In the genomic region with DNA sequence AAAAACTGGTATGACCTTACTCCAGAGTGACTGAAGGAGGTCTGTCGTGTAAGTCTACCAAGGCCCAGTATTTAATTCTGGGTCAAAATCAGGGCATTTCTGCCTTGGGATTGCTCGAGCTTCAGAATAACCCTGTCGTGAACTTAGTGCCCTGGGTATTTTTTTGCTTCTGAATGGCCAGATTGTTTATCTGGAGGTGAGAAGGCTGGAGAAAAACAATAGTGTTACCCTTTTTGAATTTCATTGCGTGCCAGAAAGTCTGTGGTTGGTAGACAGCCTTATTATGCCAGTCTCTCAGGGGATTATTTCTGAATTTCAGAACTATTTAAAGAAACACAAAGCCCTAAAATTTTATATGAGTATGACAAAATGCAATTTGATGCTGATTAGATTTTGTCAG, we compare ENCODE assay signal across 17 cellular contexts.
DNase-seq lines count a peak whose midpoint lies in the region; ATAC-seq, FAIRE-seq and TF ChIP-seq lines count a peak whose summit lies in the region.
"Had no signal": no experiment of that assay in that cellular context is flagged by ENCODE, and none has a peak within 500 bp of the region (broad histone marks: within the 10 kb centered on the region; RNA-seq: fewer than 3 reads in every experiment).

No MANE protein-coding gene starts in this region.

- H2AFZ ChIP-seq in GM12878 (ENCODE audit: control insufficient read depth, low read depth, low read length) (no peak overlapping the region), osteoblast (ENCODE audit: low read length) (peak overlapping the region; percentile 24)
- H2AFZ ChIP-seq: GM23248 had no signal

- peak; percentile 44 for DNase-seq in H4 (ENCODE audit: low spot score)
- peak in 1 of 2 experiments; percentile 34 for DNase-seq in SJCRH30
- no peak for DNase-seq in GM12878 (ENCODE audit: low read depth, low spot score)
- DNase-seq in osteoblast (ENCODE audit: insufficient read length, low spot score, missing footprints): peak; percentile 55
- no peak for DNase-seq in activated CD8-positive, alpha-beta T cell treated with anti-CD3 and anti-CD28 coated beads, Interleukin-2, amount 10 ng/mL, durations not matched to agents 7 days and 5 days
- no peak for DNase-seq in stimulated activated CD4-positive, alpha-beta T cell treated with anti-CD3 and anti-CD28 coated beads, Interleukin-12 subunit alpha, Interleukin-12 subunit beta, amount 100 ng/mL, for 4 hours
- no peak for DNase-seq in transverse colon
- DNase-seq: AML-193, DMS53, GM23248, NCI-H1092, NCI-H2081 treated with DMSO at 0.1 percent for 48 hours, NCI-H510A treated with DMSO at 0.1 percent for 48 hours had no signal

- no peaks in the 10 kb centered on the region for H4K20me1 ChIP-seq in GM12878 (ENCODE audit: control insufficient read depth, insufficient read depth)
- H4K20me1 ChIP-seq in osteoblast (ENCODE audit: insufficient read depth, low read length): no peaks in the 10 kb centered on the region

- H3K36me3 Mint-ChIP-seq in activated CD8-positive, alpha-beta T cell treated with anti-CD3 and anti-CD28 coated beads, Interleukin-2, amount 10 ng/mL, durations not matched to agents 7 days and 5 days (ENCODE audit: low read depth): no peaks in the 10 kb centered on the region

- SMC1A ChIA-PET in GM12878 (lab: Charles Lee; ENCODE audit: uncharacterized antibody, unreplicated experiment): interaction anchor here (1.2 kb wide), 1 partner anchor 9 kb away, joined by 3 read pairs; no protein-coding TSS in a partner anchor

- H3K27ac ChIP-seq in SJCRH30 (peak overlapping the region; percentile 30; the same call in 1 of the 2 replicates), GM12878 (ENCODE audit: control insufficient read depth, insufficient read depth) (no peak overlapping the region), osteoblast (ENCODE audit: low read depth, low read length) (peak overlapping the region; percentile 51), transverse colon (no peak overlapping the region)
- H3K27ac ChIP-seq: A549, GM23248 had no signal

- H3K79me2 ChIP-seq in GM12878 (ENCODE audit: control insufficient read depth, insufficient read depth, low read length) (no peaks in the 10 kb centered on the region), osteoblast (ENCODE audit: insufficient read depth, low read length) (no peaks in the 10 kb centered on the region)

- H3K4me3 ChIP-seq in SJCRH30: no peak overlapping the region
- no peak overlapping the region for H3K4me3 ChIP-seq in GM12878
- peak overlapping the region; percentile 5 for H3K4me3 ChIP-seq in osteoblast (ENCODE audit: insufficient read depth, low read length)
- H3K4me3 ChIP-seq in transverse colon: no peak overlapping the region
- H3K4me3 ChIP-seq: A549, GM23248, K562 had no signal

- H3K4me3 Mint-ChIP-seq in activated CD8-positive, alpha-beta T cell treated with anti-CD3 and anti-CD28 coated beads, Interleukin-2, amount 10 ng/mL, durations not matched to agents 7 days and 5 days: no peak overlapping the region

- H3K9me3 Mint-ChIP-seq in activated CD8-positive, alpha-beta T cell treated with anti-CD3 and anti-CD28 coated beads, Interleukin-2, amount 10 ng/mL, durations not matched to agents 7 days and 5 days (ENCODE audit: insufficient read depth): no peaks in the 10 kb centered on the region

- no peak for TF ChIP-seq POLR2A in GM12878 (IDR thresholded peaks at IDR 0.05; ENCODE audit: low read depth, low read length)
- no peak for TF ChIP-seq POLR2A in transverse colon (IDR thresholded peaks at IDR 0.05)

- TF ChIP-seq EP300 in GM12878 (IDR thresholded peaks at IDR 0.05; ENCODE audit: borderline replicate concordance in 1 of 2, control insufficient read depth in 1 of 2, low read depth in 2 of 2, low read length in 2 of 2): peak in 1 of 2 experiments; percentile 18; a peak in 1 of 4 replicates
- TF ChIP-seq EP300 in transverse colon (IDR thresholded peaks at IDR 0.05; ENCODE audit: low read depth): no peak

- H3K27ac Mint-ChIP-seq in activated CD8-positive, alpha-beta T cell treated with anti-CD3 and anti-CD28 coated beads, Interleukin-2, amount 10 ng/mL, durations not matched to agents 7 days and 5 days: no peak overlapping the region

- 0% methylated on average over 4 of the region's 4 CpGs for WGBS in GM12878 (ENCODE audit: insufficient coverage, insufficient replicate concordance, low lambda C conversion rate, missing lambda C conversion rate)
- WGBS in transverse colon (ENCODE audit: low coverage in 1 of 2), 2 donors: 83% methylated on average over 1 to 4 of the region's 4 CpGs

- no peak for FAIRE-seq in GM12878 (lab: Jason Lieb, UNC)
- FAIRE-seq: A549, K562 had no signal

- no peak overlapping the region for H3K9ac ChIP-seq in GM12878 (ENCODE audit: control insufficient read depth, insufficient read depth, low read length)
- H3K9ac ChIP-seq: GM23248 had no signal

- TF ChIP-seq CTCF in GM12878 (IDR thresholded peaks at IDR 0.05 in 2 of 3, conservative IDR thresholded peaks at IDR 0.05 in 1 of 3; ENCODE audit: control insufficient read depth in 2 of 3, extremely low read depth in 1 of 3, insufficient read depth in 1 of 3, low read depth in 3 of 3, low read length in 3 of 3) (no peak), osteoblast (IDR thresholded peaks at IDR 0.05; ENCODE audit: extremely low read depth, low read depth, low read length) (no peak), transverse colon (IDR thresholded peaks at IDR 0.05) (no peak)

- intact Hi-C loops in GM12878 (cut with micrococcal nuclease; ENCODE audit: unreplicated experiment): no loop called here
- intact Hi-C loops in transverse colon (cut with DNase I; ENCODE audit: low total_unique reads): no loop called here

- no peak; the same call in none of the 3 replicates for ATAC-seq in GM12878
- ATAC-seq in activated CD8-positive, alpha-beta T cell treated with anti-CD3 and anti-CD28 coated beads, Interleukin-2, amount 10 ng/mL, durations not matched to agents 7 days and 5 days: no peak
- ATAC-seq in GM21528 (IDR thresholded peaks at IDR 0.05; ENCODE audit: low FRiP score, unreplicated experiment): no peak
- ATAC-seq: A549, HCT116, K562 had no signal

- RAD21 ChIA-PET in GM12878 (lab: Charles Lee; ENCODE audit: unreplicated experiment): no interaction called here

- H3K27me3 ChIP-seq in SJCRH30: no peaks in the 10 kb centered on the region
- H3K27me3 ChIP-seq in GM12878 (replicated peaks in 1 of 2; ENCODE audit: control insufficient read depth in 2 of 2, insufficient read depth in 2 of 2, low read length in 1 of 2): no peaks in the 10 kb centered on the region
- no peaks in the 10 kb centered on the region for H3K27me3 ChIP-seq in osteoblast (ENCODE audit: insufficient read depth, low read length)
- H3K27me3 ChIP-seq in transverse colon: no peaks in the 10 kb centered on the region

- H3K36me3 ChIP-seq in SJCRH30: no peaks in the 10 kb centered on the region
- no peaks in the 10 kb centered on the region for H3K36me3 ChIP-seq in GM12878 (ENCODE audit: control insufficient read depth in 2 of 2, insufficient read depth in 2 of 2, low read length in 1 of 2)
- no peaks in the 10 kb centered on the region for H3K36me3 ChIP-seq in osteoblast (ENCODE audit: insufficient read depth, low read length)
- H3K36me3 ChIP-seq in transverse colon: no peaks in the 10 kb centered on the region

- no peaks in the 10 kb centered on the region for H3K4me1 Mint-ChIP-seq in activated CD8-positive, alpha-beta T cell treated with anti-CD3 and anti-CD28 coated beads, Interleukin-2, amount 10 ng/mL, durations not matched to agents 7 days and 5 days (ENCODE audit: low read depth)

- no peaks in the 10 kb centered on the region for H3K9me3 ChIP-seq in SJCRH30 (replicated peaks)
- H3K9me3 ChIP-seq in GM12878 (replicated peaks; ENCODE audit: control insufficient read depth, insufficient read depth, low read length): no peaks in the 10 kb centered on the region
- no peaks in the 10 kb centered on the region for H3K9me3 ChIP-seq in osteoblast (ENCODE audit: low read depth, low read length)
- no peaks in the 10 kb centered on the region for H3K9me3 ChIP-seq in transverse colon

- peaks cover 13% of the 10 kb centered on the region for H3K4me1 ChIP-seq in SJCRH30
- no peaks in the 10 kb centered on the region for H3K4me1 ChIP-seq in GM12878 (ENCODE audit: control insufficient read depth, insufficient read depth, low read length)
- H3K4me1 ChIP-seq in osteoblast (ENCODE audit: insufficient read depth, low read length): peaks cover 14% of the 10 kb centered on the region
- H3K4me1 ChIP-seq in transverse colon: no peaks in the 10 kb centered on the region
- H3K4me1 ChIP-seq: A549 had no signal

- in situ Hi-C loops in GM12878 (cut with MboI): no loop called here
- in situ Hi-C loops in transverse colon (cut with MboI; ENCODE audit: low pct_ligation_motif_present in 1 of 4, low pct_unique_long_range_greater_than_20kb in 1 of 4, low sequenced_read_pairs in 3 of 4): no loop called here

- no peaks in the 10 kb centered on the region for H3K27me3 Mint-ChIP-seq in activated CD8-positive, alpha-beta T cell treated with anti-CD3 and anti-CD28 coated beads, Interleukin-2, amount 10 ng/mL, durations not matched to agents 7 days and 5 days (ENCODE audit: low read depth)

- no peak overlapping the region for H3K4me2 ChIP-seq in GM12878 (ENCODE audit: control insufficient read depth, insufficient read depth)
- peak overlapping the region; percentile 14 for H3K4me2 ChIP-seq in osteoblast (ENCODE audit: insufficient read depth, low read length)
- H3K4me2 ChIP-seq: A549 had no signal

- no peak for TF ChIP-seq RAD21 in GM12878 (IDR thresholded peaks at IDR 0.05; ENCODE audit: insufficient read depth, low read depth, low read length)

- no TSS peak for BruUV-seq in GM12878 (replicated peaks; lab: Mats Ljungman, UMichigan)

- CTCF ChIA-PET in GM12878 (lab: Yijun Ruan, JAX): no interaction called here
- CTCF ChIA-PET in activated CD8-positive, alpha-beta T cell treated with anti-CD3 and anti-CD28 coated beads, Interleukin-2, amount 10 ng/mL, durations not matched to agents 7 days and 5 days (lab: Charles Lee): no interaction called here

- POLR2A ChIA-PET in GM12878 (lab: Charles Lee): no interaction called here
- POLR2A ChIA-PET in activated CD8-positive, alpha-beta T cell treated with anti-CD3 and anti-CD28 coated beads, Interleukin-2, amount 10 ng/mL, durations not matched to agents 7 days and 5 days (lab: Charles Lee): no interaction called here

Comparison
In these comparisons a context has a peak if more than half of its experiments do, and no peak if none do; other contexts are left out.
1. DNase-seq: peak in H4 (single experiment) and osteoblast (single experiment); none in GM12878 (single experiment), activated CD8-positive, alpha-beta T cell treated with anti-CD3 and anti-CD28 coated beads, Interleukin-2, amount 10 ng/mL, durations not matched to agents 7 days and 5 days (single experiment), stimulated activated CD4-positive, alpha-beta T cell treated with anti-CD3 and anti-CD28 coated beads, Interleukin-12 subunit alpha, Interleukin-12 subunit beta, amount 100 ng/mL, for 4 hours (single experiment) and transverse colon (single experiment).
2. H3K27ac ChIP-seq: peak in SJCRH30 (single experiment) and osteoblast (single experiment); none in GM12878 (single experiment) and transverse colon (0 of 4).